In the genomic region with DNA sequence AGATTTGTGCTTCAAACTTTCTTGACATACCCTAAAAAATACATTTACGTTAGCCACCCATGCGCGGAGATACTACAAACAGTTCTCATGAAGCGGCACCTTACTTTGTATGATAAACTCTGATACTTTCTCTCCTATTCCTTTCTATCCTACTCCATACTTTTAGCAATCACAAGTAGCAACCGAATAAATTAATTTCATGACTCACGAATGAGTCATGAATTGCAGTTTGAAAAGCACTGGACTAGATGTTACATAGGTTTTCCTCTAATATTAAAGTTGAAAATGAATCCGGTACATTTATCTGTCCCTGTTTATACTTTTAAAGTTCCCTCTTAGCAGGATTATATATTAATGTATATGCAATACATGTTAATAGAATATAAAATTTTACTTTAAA, we compare ENCODE assay signal across 11 cellular contexts.
DNase-seq lines count a peak whose midpoint lies in the region; ATAC-seq and TF ChIP-seq lines count a peak whose summit lies in the region.
"Had no signal": no experiment of that assay in that cellular context is flagged by ENCODE, and none has a peak within 500 bp of the region (broad histone marks: within the 10 kb centered on the region; RNA-seq: fewer than 3 reads in every experiment).

No MANE protein-coding gene starts in this region.

- no TSS peak for BruUV-seq in Calu3 (replicated peaks; lab: Mats Ljungman, UMichigan)

- H3K4me3 Mint-ChIP-seq in Calu3 (ENCODE audit: low read depth, unreplicated experiment) (peak overlapping the region; percentile 54), glutamatergic neuron (ENCODE audit: unreplicated experiment) (no peak overlapping the region)
- H3K4me3 Mint-ChIP-seq: memory B cell had no signal

- no peak for DNase-seq in Calu3
- no peak for DNase-seq in SJCRH30
- DNase-seq in fibroblast of gingiva (ENCODE audit: low read depth) = peak; percentile 64
- peak; percentile 60 for DNase-seq in retinal pigment epithelial cell (ENCODE audit: low read depth)
- no peak for DNase-seq in NCI-H446 (lab: John Stamatoyannopoulos, UW)
- DNase-seq in glutamatergic neuron = no peak
- no peak for DNase-seq in activated naive CD4-positive, alpha-beta T cell treated with anti-CD3 and anti-CD28 coated beads, Interleukin-2, amount 50 U/mL, for 72 hours (ENCODE audit: low spot score in 2 of 2)
- DNase-seq: effector memory CD4-positive, alpha-beta T cell had no signal

- H3K27ac Mint-ChIP-seq in Calu3 (ENCODE audit: unreplicated experiment) = peak overlapping the region; percentile 86
- H3K27ac Mint-ChIP-seq in glutamatergic neuron (ENCODE audit: unreplicated experiment) = no peak overlapping the region
- no peak overlapping the region for H3K27ac Mint-ChIP-seq in activated naive CD4-positive, alpha-beta T cell treated with anti-CD3 and anti-CD28 coated beads, Interleukin-2, amount 50 U/mL, for 72 hours
- H3K27ac Mint-ChIP-seq: memory B cell; stimulated activated naive CD8-positive, alpha-beta T cell treated with anti-CD3 and anti-CD28 coated beads, Interleukin-15, Interleukin-2, amounts not matched to agents 100 ng/mL and 50 ng/mL, for 24 hours had no signal

- no peak for TF ChIP-seq CTCF in Calu3 (IDR thresholded peaks at IDR 0.05; ENCODE audit: unreplicated experiment)
- TF ChIP-seq CTCF in retinal pigment epithelial cell (conservative IDR thresholded peaks at IDR 0.05; ENCODE audit: low read depth, low read length) = no peak
- TF ChIP-seq CTCF in glutamatergic neuron (IDR thresholded peaks at IDR 0.05; ENCODE audit: partially characterized antibody, unreplicated experiment) = no peak

- H3K4me3 ChIP-seq in SJCRH30 = no peak overlapping the region
- no peak overlapping the region for H3K4me3 ChIP-seq in retinal pigment epithelial cell (ENCODE audit: low read length)

- peaks cover 48% of the 10 kb centered on the region for H3K4me1 ChIP-seq in SJCRH30

- intact Hi-C loops in Calu3 (cut with micrococcal nuclease; ENCODE audit: unreplicated experiment) = loop anchor here (2.0 to 5.0 kb wide), 5 partner anchors 95 to 200 kb away; no protein-coding TSS in a partner anchor

- CTCF ChIA-PET in Calu3 (lab: Charles Lee) = no interaction called here

- H3K36me3 Mint-ChIP-seq in Calu3 (ENCODE audit: insufficient read depth, unreplicated experiment) (peaks cover 9% of the 10 kb centered on the region), glutamatergic neuron (ENCODE audit: unreplicated experiment) (no peaks in the 10 kb centered on the region)
- H3K36me3 Mint-ChIP-seq in activated naive CD4-positive, alpha-beta T cell treated with anti-CD3 and anti-CD28 coated beads, Interleukin-2, amount 50 U/mL, for 72 hours = peaks cover 0 to 4% of the 10 kb centered on the region in 2 donors

- H3K4me1 Mint-ChIP-seq in Calu3 (ENCODE audit: low read depth, unreplicated experiment) (peaks cover 74% of the 10 kb centered on the region), glutamatergic neuron (ENCODE audit: low read depth, unreplicated experiment) (peaks cover 2% of the 10 kb centered on the region)
- H3K4me1 Mint-ChIP-seq: memory B cell had no signal

- H3K27me3 Mint-ChIP-seq in Calu3 (ENCODE audit: unreplicated experiment) (no peaks in the 10 kb centered on the region), glutamatergic neuron (ENCODE audit: unreplicated experiment) (no peaks in the 10 kb centered on the region)
- H3K27me3 Mint-ChIP-seq: memory B cell; stimulated activated naive CD8-positive, alpha-beta T cell treated with anti-CD3 and anti-CD28 coated beads, Interleukin-15, Interleukin-2, amounts not matched to agents 100 ng/mL and 50 ng/mL, for 24 hours had no signal

- peak overlapping the region; percentile 92 for H3K27ac ChIP-seq in SJCRH30

- ATAC-seq in activated naive CD4-positive, alpha-beta T cell treated with anti-CD3 and anti-CD28 coated beads, Interleukin-2, amount 50 U/mL, for 72 hours = no peak
- ATAC-seq in GM19328 (IDR thresholded peaks at IDR 0.05; ENCODE audit: unreplicated experiment) = no peak

- H3K9me3 ChIP-seq in SJCRH30 (replicated peaks) = no peaks in the 10 kb centered on the region

- no peaks in the 10 kb centered on the region for H3K27me3 ChIP-seq in SJCRH30

- H3K36me3 ChIP-seq in SJCRH30 = no peaks in the 10 kb centered on the region

- H3K9me3 Mint-ChIP-seq in Calu3 (ENCODE audit: low read depth, unreplicated experiment) = no peaks in the 10 kb centered on the region
- no peaks in the 10 kb centered on the region for H3K9me3 Mint-ChIP-seq in glutamatergic neuron (ENCODE audit: unreplicated experiment)
- peaks cover 0 to 3% of the 10 kb centered on the region in 2 donors for H3K9me3 Mint-ChIP-seq in activated naive CD4-positive, alpha-beta T cell treated with anti-CD3 and anti-CD28 coated beads, Interleukin-2, amount 50 U/mL, for 72 hours
- H3K9me3 Mint-ChIP-seq: memory B cell; stimulated activated naive CD8-positive, alpha-beta T cell treated with anti-CD3 and anti-CD28 coated beads, Interleukin-15, Interleukin-2, amounts not matched to agents 100 ng/mL and 50 ng/mL, for 24 hours had no signal

Comparison
In these comparisons a context has a peak if more than half of its experiments do, and no peak if none do; other contexts are left out.
1. DNase-seq: peak in fibroblast of gingiva (single experiment) and retinal pigment epithelial cell (single experiment); none in Calu3 (single experiment), SJCRH30 (0 of 2), NCI-H446 (0 of 2), glutamatergic neuron (single experiment) and activated naive CD4-positive, alpha-beta T cell treated with anti-CD3 and anti-CD28 coated beads, Interleukin-2, amount 50 U/mL, for 72 hours (0 of 2).